ENCODE assay signal across 4 cellular contexts in the genomic region with DNA sequence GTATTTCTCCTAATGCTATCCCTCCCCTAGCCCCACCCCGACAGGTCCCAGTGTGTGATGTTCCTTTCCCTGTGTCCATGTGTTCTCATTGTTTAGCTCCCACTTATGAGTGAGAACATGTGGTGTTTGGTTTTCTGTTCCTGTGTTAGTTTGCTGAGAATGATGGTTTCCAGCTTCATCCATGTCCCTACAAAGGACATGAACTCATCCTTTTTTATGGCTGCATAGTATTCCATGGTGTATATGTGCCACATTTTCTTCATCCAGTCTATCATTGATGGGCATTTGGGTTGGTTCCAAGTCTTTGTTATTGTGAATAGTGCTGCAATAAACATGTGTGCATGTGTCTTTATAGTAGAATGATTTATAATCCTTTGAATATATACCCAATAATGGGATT. TPM values are rescaled to one million over a fixed set of nuclear protein-coding genes. Genes with fewer than 3 reads are reported as not detected.
"Had no signal": no experiment of that assay in that cellular context is flagged by ENCODE, and none has a peak within 500 bp of the region (broad histone marks: within the 10 kb centered on the region; RNA-seq: fewer than 3 reads in every experiment).

No MANE protein-coding gene starts in this region.

RNA-seq across cellular contexts. Expression of gene ANGPTL3, which starts 13.3 kb away (rescaled TPM):
- total RNA-seq: HT-29, HT1080, IMR-90 had no signal
- polyA plus RNA-seq: IgD-negative memory B cell, IMR-90 had no signal
